1 cellular context compared by ENCODE assay signal in the genomic region with DNA sequence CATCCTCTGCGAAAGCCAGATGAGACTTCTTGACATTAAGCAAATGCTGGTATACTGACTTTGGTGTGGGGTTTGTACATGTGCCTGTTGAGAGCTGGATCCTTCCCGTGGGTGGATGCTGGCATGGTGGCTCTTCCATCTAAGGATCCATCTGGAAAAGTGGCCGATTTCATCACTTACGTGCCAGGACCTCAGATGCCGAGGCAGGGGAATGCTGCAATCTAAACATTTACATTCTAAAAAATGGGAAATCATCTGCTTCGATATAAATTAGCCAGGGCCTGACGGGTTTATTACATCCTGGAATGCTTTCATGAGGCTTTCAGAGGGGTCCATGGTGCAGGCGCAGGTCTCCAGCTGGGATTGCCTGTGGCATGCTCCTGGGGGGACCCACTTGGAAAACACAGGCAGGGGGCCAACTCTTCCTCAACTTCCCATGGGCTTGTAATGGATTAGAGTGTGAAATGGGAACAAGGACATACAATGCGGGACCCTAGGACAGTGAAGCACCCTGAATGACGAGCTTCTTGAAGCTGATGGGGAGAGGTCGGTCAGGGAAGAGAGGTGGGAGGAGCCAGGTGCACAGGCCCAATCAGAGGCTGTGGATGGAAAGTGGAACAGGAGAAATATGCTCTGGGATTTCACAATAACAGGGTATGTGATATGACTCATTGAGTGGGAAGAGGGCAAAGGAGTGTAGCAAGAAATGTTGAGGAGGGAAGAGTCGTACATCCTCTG.
TF ChIP-seq lines count a peak whose summit lies in the region.

No MANE protein-coding gene starts in this region.

TF ChIP-seq in HEK293, 187 proteins besides CTCF, POLR2A, EP300 and RAD21 (continued from another document and continues in another):
- TF ChIP-seq, protein P1, sequence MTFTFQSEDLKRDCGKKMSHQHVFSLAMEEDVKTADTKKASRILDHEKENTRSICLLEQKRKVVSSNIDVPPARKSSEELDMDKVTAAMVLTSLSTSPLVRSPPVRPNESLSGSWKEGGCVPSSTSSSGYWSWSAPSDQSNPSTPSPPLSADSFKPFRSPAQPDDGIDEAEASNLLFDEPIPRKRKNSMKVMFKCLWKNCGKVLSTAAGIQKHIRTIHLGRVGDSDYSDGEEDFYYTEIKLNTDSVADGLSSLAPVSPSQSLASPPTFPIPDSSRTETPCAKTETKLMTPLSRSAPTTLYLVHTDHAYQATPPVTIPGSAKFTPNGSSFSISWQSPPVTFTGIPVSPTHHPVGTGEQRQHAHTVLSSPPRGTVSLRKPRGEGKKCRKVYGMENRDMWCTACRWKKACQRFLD (tag by site-specific recombination; IDR thresholded peaks at IDR 0.05): no peak
- no peak for TF ChIP-seq ZNF394 (tag by site-specific recombination; IDR thresholded peaks at IDR 0.05; ENCODE audit: borderline replicate concordance)
- no peak for TF ChIP-seq KLF7 (tag by site-specific recombination; IDR thresholded peaks at IDR 0.05; ENCODE audit: borderline replicate concordance)
- 0 out of 2 replicates have a peak, but pooled peaks have one; percentile 36 for TF ChIP-seq SP7 (tag by site-specific recombination; IDR thresholded peaks at IDR 0.05)
- TF ChIP-seq, protein P2, sequence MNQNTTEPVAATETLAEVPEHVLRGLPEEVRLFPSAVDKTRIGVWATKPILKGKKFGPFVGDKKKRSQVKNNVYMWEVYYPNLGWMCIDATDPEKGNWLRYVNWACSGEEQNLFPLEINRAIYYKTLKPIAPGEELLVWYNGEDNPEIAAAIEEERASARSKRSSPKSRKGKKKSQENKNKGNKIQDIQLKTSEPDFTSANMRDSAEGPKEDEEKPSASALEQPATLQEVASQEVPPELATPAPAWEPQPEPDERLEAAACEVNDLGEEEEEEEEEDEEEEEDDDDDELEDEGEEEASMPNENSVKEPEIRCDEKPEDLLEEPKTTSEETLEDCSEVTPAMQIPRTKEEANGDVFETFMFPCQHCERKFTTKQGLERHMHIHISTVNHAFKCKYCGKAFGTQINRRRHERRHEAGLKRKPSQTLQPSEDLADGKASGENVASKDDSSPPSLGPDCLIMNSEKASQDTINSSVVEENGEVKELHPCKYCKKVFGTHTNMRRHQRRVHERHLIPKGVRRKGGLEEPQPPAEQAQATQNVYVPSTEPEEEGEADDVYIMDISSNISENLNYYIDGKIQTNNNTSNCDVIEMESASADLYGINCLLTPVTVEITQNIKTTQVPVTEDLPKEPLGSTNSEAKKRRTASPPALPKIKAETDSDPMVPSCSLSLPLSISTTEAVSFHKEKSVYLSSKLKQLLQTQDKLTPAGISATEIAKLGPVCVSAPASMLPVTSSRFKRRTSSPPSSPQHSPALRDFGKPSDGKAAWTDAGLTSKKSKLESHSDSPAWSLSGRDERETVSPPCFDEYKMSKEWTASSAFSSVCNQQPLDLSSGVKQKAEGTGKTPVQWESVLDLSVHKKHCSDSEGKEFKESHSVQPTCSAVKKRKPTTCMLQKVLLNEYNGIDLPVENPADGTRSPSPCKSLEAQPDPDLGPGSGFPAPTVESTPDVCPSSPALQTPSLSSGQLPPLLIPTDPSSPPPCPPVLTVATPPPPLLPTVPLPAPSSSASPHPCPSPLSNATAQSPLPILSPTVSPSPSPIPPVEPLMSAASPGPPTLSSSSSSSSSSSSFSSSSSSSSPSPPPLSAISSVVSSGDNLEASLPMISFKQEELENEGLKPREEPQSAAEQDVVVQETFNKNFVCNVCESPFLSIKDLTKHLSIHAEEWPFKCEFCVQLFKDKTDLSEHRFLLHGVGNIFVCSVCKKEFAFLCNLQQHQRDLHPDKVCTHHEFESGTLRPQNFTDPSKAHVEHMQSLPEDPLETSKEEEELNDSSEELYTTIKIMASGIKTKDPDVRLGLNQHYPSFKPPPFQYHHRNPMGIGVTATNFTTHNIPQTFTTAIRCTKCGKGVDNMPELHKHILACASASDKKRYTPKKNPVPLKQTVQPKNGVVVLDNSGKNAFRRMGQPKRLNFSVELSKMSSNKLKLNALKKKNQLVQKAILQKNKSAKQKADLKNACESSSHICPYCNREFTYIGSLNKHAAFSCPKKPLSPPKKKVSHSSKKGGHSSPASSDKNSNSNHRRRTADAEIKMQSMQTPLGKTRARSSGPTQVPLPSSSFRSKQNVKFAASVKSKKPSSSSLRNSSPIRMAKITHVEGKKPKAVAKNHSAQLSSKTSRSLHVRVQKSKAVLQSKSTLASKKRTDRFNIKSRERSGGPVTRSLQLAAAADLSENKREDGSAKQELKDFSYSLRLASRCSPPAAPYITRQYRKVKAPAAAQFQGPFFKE (tag by site-specific recombination; IDR thresholded peaks at IDR 0.05; ENCODE audit: borderline replicate concordance): no peak
- TF ChIP-seq EGR2 (tag by site-specific recombination; IDR thresholded peaks at IDR 0.05; ENCODE audit: low read depth): peak; percentile 71; the same call in 1 of the 2 replicates
- no peak for TF ChIP-seq ZNF202 (tag by site-specific recombination; IDR thresholded peaks at IDR 0.05; ENCODE audit: borderline replicate concordance)
- TF ChIP-seq ZNF830 (tag by site-specific recombination; IDR thresholded peaks at IDR 0.05; ENCODE audit: low read depth): no peak
- TF ChIP-seq, protein P3, sequence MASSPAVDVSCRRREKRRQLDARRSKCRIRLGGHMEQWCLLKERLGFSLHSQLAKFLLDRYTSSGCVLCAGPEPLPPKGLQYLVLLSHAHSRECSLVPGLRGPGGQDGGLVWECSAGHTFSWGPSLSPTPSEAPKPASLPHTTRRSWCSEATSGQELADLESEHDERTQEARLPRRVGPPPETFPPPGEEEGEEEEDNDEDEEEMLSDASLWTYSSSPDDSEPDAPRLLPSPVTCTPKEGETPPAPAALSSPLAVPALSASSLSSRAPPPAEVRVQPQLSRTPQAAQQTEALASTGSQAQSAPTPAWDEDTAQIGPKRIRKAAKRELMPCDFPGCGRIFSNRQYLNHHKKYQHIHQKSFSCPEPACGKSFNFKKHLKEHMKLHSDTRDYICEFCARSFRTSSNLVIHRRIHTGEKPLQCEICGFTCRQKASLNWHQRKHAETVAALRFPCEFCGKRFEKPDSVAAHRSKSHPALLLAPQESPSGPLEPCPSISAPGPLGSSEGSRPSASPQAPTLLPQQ (tag by site-specific recombination; IDR thresholded peaks at IDR 0.05): no peak; the same call in 1 of the 2 replicates
- no peak for TF ChIP-seq KLF9 (tag by site-specific recombination; IDR thresholded peaks at IDR 0.05; ENCODE audit: low read depth)
- TF ChIP-seq OSR2 (tag by site-specific recombination; IDR thresholded peaks at IDR 0.05): peak; percentile 18; the same call in 1 of the 2 replicates
- TF ChIP-seq ZBTB48 (tag by site-specific recombination; IDR thresholded peaks at IDR 0.05): no peak
- TF ChIP-seq, protein P4, sequence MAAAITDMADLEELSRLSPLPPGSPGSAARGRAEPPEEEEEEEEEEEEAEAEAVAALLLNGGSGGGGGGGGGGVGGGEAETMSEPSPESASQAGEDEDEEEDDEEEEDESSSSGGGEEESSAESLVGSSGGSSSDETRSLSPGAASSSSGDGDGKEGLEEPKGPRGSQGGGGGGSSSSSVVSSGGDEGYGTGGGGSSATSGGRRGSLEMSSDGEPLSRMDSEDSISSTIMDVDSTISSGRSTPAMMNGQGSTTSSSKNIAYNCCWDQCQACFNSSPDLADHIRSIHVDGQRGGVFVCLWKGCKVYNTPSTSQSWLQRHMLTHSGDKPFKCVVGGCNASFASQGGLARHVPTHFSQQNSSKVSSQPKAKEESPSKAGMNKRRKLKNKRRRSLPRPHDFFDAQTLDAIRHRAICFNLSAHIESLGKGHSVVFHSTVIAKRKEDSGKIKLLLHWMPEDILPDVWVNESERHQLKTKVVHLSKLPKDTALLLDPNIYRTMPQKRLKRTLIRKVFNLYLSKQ (tag by site-specific recombination; IDR thresholded peaks at IDR 0.05; ENCODE audit: borderline replicate concordance): no peak
- no peak for TF ChIP-seq HOXD13 (CRISPR knock-in tag; IDR thresholded peaks at IDR 0.05; ENCODE audit: borderline replicate concordance)
- TF ChIP-seq ZIC2 (tag by site-specific recombination; IDR thresholded peaks at IDR 0.05): peak; percentile 99
- peak; percentile 76 for TF ChIP-seq ZBTB17 (tag by site-specific recombination; IDR thresholded peaks at IDR 0.05)
- TF ChIP-seq ZFHX2 (tag by site-specific recombination; conservative IDR thresholded peaks at IDR 0.05): peak; percentile 81
- TF ChIP-seq ZNF560 (tag by site-specific recombination; IDR thresholded peaks at IDR 0.05; ENCODE audit: borderline replicate concordance): no peak
- TF ChIP-seq ZXDB (tag by site-specific recombination; IDR thresholded peaks at IDR 0.05): no peak
- TF ChIP-seq, protein P5, sequence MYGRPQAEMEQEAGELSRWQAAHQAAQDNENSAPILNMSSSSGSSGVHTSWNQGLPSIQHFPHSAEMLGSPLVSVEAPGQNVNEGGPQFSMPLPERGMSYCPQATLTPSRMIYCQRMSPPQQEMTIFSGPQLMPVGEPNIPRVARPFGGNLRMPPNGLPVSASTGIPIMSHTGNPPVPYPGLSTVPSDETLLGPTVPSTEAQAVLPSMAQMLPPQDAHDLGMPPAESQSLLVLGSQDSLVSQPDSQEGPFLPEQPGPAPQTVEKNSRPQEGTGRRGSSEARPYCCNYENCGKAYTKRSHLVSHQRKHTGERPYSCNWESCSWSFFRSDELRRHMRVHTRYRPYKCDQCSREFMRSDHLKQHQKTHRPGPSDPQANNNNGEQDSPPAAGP (tag by site-specific recombination; IDR thresholded peaks at IDR 0.05): peak; percentile 69; the same call in 1 of the 2 replicates
- no peak for TF ChIP-seq HOXC10 (CRISPR knock-in tag; IDR thresholded peaks at IDR 0.05)
- TF ChIP-seq, protein P6, sequence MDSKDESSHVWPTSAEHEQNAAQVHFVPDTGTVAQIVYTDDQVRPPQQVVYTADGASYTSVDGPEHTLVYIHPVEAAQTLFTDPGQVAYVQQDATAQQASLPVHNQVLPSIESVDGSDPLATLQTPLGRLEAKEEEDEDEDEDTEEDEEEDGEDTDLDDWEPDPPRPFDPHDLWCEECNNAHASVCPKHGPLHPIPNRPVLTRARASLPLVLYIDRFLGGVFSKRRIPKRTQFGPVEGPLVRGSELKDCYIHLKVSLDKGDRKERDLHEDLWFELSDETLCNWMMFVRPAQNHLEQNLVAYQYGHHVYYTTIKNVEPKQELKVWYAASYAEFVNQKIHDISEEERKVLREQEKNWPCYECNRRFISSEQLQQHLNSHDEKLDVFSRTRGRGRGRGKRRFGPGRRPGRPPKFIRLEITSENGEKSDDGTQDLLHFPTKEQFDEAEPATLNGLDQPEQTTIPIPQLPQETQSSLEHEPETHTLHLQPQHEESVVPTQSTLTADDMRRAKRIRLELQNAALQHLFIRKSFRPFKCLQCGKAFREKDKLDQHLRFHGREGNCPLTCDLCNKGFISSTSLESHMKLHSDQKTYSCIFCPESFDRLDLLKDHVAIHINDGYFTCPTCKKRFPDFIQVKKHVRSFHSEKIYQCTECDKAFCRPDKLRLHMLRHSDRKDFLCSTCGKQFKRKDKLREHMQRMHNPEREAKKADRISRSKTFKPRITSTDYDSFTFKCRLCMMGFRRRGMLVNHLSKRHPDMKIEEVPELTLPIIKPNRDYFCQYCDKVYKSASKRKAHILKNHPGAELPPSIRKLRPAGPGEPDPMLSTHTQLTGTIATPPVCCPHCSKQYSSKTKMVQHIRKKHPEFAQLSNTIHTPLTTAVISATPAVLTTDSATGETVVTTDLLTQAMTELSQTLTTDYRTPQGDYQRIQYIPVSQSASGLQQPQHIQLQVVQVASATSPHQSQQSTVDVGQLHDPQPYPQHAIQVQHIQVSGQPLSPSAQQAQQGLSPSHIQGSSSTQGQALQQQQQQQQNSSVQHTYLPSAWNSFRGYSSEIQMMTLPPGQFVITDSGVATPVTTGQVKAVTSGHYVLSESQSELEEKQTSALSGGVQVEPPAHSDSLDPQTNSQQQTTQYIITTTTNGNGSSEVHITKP (tag by site-specific recombination; IDR thresholded peaks at IDR 0.05): peak; percentile 70; the same call in 1 of the 2 replicates
- TF ChIP-seq ZNF791 (tag by site-specific recombination; IDR thresholded peaks at IDR 0.05): no peak
- no peak for TF ChIP-seq ZNF610 (tag by site-specific recombination; IDR thresholded peaks at IDR 0.05; ENCODE audit: borderline replicate concordance)
- TF ChIP-seq ZNF184 (tag by site-specific recombination; IDR thresholded peaks at IDR 0.05): no peak
- no peak for TF ChIP-seq ZNF776 (tag by site-specific recombination; IDR thresholded peaks at IDR 0.05; ENCODE audit: borderline replicate concordance)
- TF ChIP-seq ZNF335 (tag by site-specific recombination; conservative IDR thresholded peaks at IDR 0.05): no peak
- TF ChIP-seq, protein P7, sequence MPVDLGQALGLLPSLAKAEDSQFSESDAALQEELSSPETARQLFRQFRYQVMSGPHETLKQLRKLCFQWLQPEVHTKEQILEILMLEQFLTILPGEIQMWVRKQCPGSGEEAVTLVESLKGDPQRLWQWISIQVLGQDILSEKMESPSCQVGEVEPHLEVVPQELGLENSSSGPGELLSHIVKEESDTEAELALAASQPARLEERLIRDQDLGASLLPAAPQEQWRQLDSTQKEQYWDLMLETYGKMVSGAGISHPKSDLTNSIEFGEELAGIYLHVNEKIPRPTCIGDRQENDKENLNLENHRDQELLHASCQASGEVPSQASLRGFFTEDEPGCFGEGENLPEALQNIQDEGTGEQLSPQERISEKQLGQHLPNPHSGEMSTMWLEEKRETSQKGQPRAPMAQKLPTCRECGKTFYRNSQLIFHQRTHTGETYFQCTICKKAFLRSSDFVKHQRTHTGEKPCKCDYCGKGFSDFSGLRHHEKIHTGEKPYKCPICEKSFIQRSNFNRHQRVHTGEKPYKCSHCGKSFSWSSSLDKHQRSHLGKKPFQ (tag by site-specific recombination; IDR thresholded peaks at IDR 0.05): 0 out of 2 replicates have a peak, but pooled peaks have one; percentile 21
- TF ChIP-seq, protein P8, sequence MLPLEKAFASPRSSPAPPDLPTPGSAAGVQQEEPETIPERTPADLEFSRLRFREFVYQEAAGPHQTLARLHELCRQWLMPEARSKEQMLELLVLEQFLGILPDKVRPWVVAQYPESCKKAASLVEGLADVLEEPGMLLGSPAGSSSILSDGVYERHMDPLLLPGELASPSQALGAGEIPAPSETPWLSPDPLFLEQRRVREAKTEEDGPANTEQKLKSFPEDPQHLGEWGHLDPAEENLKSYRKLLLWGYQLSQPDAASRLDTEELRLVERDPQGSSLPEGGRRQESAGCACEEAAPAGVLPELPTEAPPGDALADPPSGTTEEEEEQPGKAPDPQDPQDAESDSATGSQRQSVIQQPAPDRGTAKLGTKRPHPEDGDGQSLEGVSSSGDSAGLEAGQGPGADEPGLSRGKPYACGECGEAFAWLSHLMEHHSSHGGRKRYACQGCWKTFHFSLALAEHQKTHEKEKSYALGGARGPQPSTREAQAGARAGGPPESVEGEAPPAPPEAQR (tag by site-specific recombination; IDR thresholded peaks at IDR 0.05): no peak
- TF ChIP-seq ZNF544 (tag by site-specific recombination; IDR thresholded peaks at IDR 0.05): no peak
- no peak for TF ChIP-seq BCL11A (tag by site-specific recombination; IDR thresholded peaks at IDR 0.05; ENCODE audit: low read depth)
- no peak for TF ChIP-seq ZNF211 (tag by site-specific recombination; IDR thresholded peaks at IDR 0.05; ENCODE audit: low read depth)
- TF ChIP-seq ZNF549 (tag by site-specific recombination; IDR thresholded peaks at IDR 0.05): no peak
- TF ChIP-seq SP2 (tag by site-specific recombination; IDR thresholded peaks at IDR 0.05): peak; percentile 71
- TF ChIP-seq KLF1 (tag by site-specific recombination; IDR thresholded peaks at IDR 0.05): no peak
- no peak for TF ChIP-seq ZNF701 (tag by site-specific recombination; IDR thresholded peaks at IDR 0.05)
- TF ChIP-seq GLIS1 (tag by site-specific recombination; IDR thresholded peaks at IDR 0.05): peak; percentile 91
- peak; percentile 70; the same call in 1 of the 2 replicates for TF ChIP-seq ZNF223 (tag by site-specific recombination; IDR thresholded peaks at IDR 0.05)
- TF ChIP-seq ZNF473 (tag by site-specific recombination; IDR thresholded peaks at IDR 0.05): no peak
- no peak for TF ChIP-seq IKZF3 (tag by site-specific recombination; IDR thresholded peaks at IDR 0.05)
